In genomic region chr16:50834701-50835100, GRCh38 we compare ENCODE assay signal across 27 cellular contexts.
"Had no signal": no experiment of that assay in that cellular context is flagged by ENCODE, and none has a peak within 500 bp of the region (broad histone marks: within the 10 kb centered on the region; RNA-seq: fewer than 3 reads in every experiment).

No MANE protein-coding gene starts in this region.

- DNase-seq: activated B cell treated with CpG ODN at 0.5 μM for 24 hours; activated CD4-positive, alpha-beta memory T cell treated with anti-CD3 and anti-CD28 coated beads, Interleukin-2, amount 10 ng/mL, durations not matched to agents 7 days and 5 days; activated CD4-positive, alpha-beta T cell treated with anti-CD3 and anti-CD28 coated beads for 36 hours; activated CD4-positive, alpha-beta T cell treated with anti-CD3 and anti-CD28 coated beads, Interleukin-2, amount 50 U/mL, for 1 hour; activated effector memory CD4-positive, alpha-beta T cell treated with anti-CD3 and anti-CD28 coated beads, Interleukin-2, amount 50 U/mL, for 16 hours; activated naive CD4-positive, alpha-beta T cell treated with anti-CD3 and anti-CD28 coated beads for 36 hours; activated T-cell treated with anti-CD3 and anti-CD28 coated beads, Interleukin-2, amount 50 U/mL, for 4 hours; amygdala; brain microvascular endothelial cell; KG1; NCI-H1092; NCI-H1417; NCI-H1930; NCI-H510A treated with DMSO at 0.1 percent for 48 hours; NCI-H69; NK-92 treated with Interleukin-12 subunit alpha and Interleukin-12 subunit beta, amount 100 ng/mL, for 24 hours; OCI-M1; RPMI8226; T-cell; T-helper 2 cell; T1000 had no signal

- H3K27ac Mint-ChIP-seq: activated B cell treated with CpG ODN at 0.5 μM for 24 hours; activated CD4-positive, alpha-beta memory T cell treated with anti-CD3 and anti-CD28 coated beads, Interleukin-2, amount 10 ng/mL, durations not matched to agents 7 days and 5 days; activated CD4-positive, alpha-beta T cell treated with anti-CD3 and anti-CD28 coated beads for 36 hours; activated naive CD4-positive, alpha-beta T cell treated with anti-CD3 and anti-CD28 coated beads for 36 hours; activated naive CD8-positive, alpha-beta T cell; T-cell had no signal

- FAIRE-seq: TTC549 had no signal

- H3K4me3 Mint-ChIP-seq: activated B cell treated with CpG ODN at 0.5 μM for 24 hours; activated CD4-positive, alpha-beta memory T cell treated with anti-CD3 and anti-CD28 coated beads, Interleukin-2, amount 10 ng/mL, durations not matched to agents 7 days and 5 days; activated CD4-positive, alpha-beta T cell treated with anti-CD3 and anti-CD28 coated beads for 36 hours; activated naive CD4-positive, alpha-beta T cell treated with anti-CD3 and anti-CD28 coated beads for 36 hours; activated naive CD8-positive, alpha-beta T cell; activated T-cell treated with anti-CD3 and anti-CD28 coated beads, Interleukin-2, amount 50 U/mL, for 4 hours; IgD-negative memory B cell; T-cell had no signal

- H3K27me3 ChIP-seq: brain microvascular endothelial cell had no signal

- H3K27ac ChIP-seq: brain microvascular endothelial cell, SK-N-MC had no signal

- H3K36me3 Mint-ChIP-seq: IgD-negative memory B cell, T-cell had no signal

- H3K4me1 Mint-ChIP-seq: activated B cell treated with CpG ODN at 0.5 μM for 24 hours, IgD-negative memory B cell, T-cell had no signal

- H3K4me3 ChIP-seq: SK-N-MC had no signal

- ATAC-seq: activated CD4-positive, alpha-beta T cell treated with anti-CD3 and anti-CD28 coated beads for 36 hours; activated T-cell treated with anti-CD3 and anti-CD28 coated beads, Interleukin-2, amount 50 U/mL, for 4 hours; Panc1; Right ventricle myocardium inferior; T-cell had no signal

- H3K36me3 ChIP-seq: brain microvascular endothelial cell had no signal

- H3K9me3 Mint-ChIP-seq: activated CD4-positive, alpha-beta memory T cell treated with anti-CD3 and anti-CD28 coated beads, Interleukin-2, amount 10 ng/mL, durations not matched to agents 7 days and 5 days had no signal
